Comparison of ENCODE assay signal across 8 cellular contexts in genomic region chr17:21042434-21043295, GRCh38. TPM values are rescaled to one million over a fixed set of nuclear protein-coding genes. Genes with fewer than 3 reads are reported as not detected.
DNase-seq lines count a peak whose midpoint lies in the region; ATAC-seq and TF ChIP-seq lines count a peak whose summit lies in the region.

Gene USP22 (minus strand): TSS chr17:21043011. CDS start chr17:21042835, 176 bp downstream.

- H3K36me3 Mint-ChIP-seq in T-helper 17 cell (ENCODE audit: low read depth): no peaks in the 10 kb centered on the region

- WGBS in right lobe of liver (ENCODE audit: insufficient coverage, low coverage, low lambda C conversion rate, missing lambda C conversion rate): 0% methylated on average over 19 of the region's 91 CpGs

- peak; percentile 43 for ATAC-seq in GM21367 (IDR thresholded peaks at IDR 0.05; ENCODE audit: unreplicated experiment)
- peak; percentile 23 for ATAC-seq in HG03575 (IDR thresholded peaks at IDR 0.05; ENCODE audit: extremely low read depth, insufficient number of reproducible peaks, low FRiP score, unreplicated experiment)
- ATAC-seq in T-helper 17 cell: peak; percentile 61
- ATAC-seq in right lobe of liver: peak; percentile 52 to 74 (median 68)

- peak within 1 kb of the TSS; percentile 90 to 100 for H3K9ac ChIP-seq in colonic mucosa (ENCODE audit: low read depth in 2 of 2, low read length in 2 of 2)

- H3K9me3 ChIP-seq in T-helper 17 cell (ENCODE audit: control insufficient read depth, low read length, poor library complexity, severe bottlenecking): no peaks in the 10 kb centered on the region
- H3K9me3 ChIP-seq in colonic mucosa: no peaks in the 10 kb centered on the region
- no peaks in the 10 kb centered on the region for H3K9me3 ChIP-seq in right lobe of liver

- H3K36me3 ChIP-seq in colonic mucosa: no peaks in the 10 kb centered on the region
- no peaks in the 10 kb centered on the region for H3K36me3 ChIP-seq in right lobe of liver

- no peaks in the 10 kb centered on the region for H3K27me3 Mint-ChIP-seq in T-helper 17 cell

- H3K27me3 ChIP-seq in colonic mucosa (no peaks in the 10 kb centered on the region), right lobe of liver (no peaks in the 10 kb centered on the region)

- intact Hi-C loops in colonic mucosa (cut with DNase I): loop anchor here (10.0 kb wide), 1 partner anchor 52 kb away; no protein-coding TSS in a partner anchor
- intact Hi-C loops in right lobe of liver (cut with DNase I): no loop called here

- TF ChIP-seq CTCF in colonic mucosa (IDR thresholded peaks at IDR 0.05) (no peak), right lobe of liver (IDR thresholded peaks at IDR 0.05) (no peak)

- peak within 1 kb of the TSS; percentile 97 for H3K4me3 Mint-ChIP-seq in T-helper 17 cell

- H3K4me1 Mint-ChIP-seq in T-helper 17 cell: peaks cover 15% of the 10 kb centered on the region

- peak within 1 kb of the TSS; percentile 87 for H3K27ac Mint-ChIP-seq in T-helper 17 cell

- peak; percentile 96 for TF ChIP-seq POLR2A in right lobe of liver (IDR thresholded peaks at IDR 0.05)

- peak; percentile 47 for DNase-seq in GDM1 (lab: John Stamatoyannopoulos, UW)
- peak in 1 of 3 donors; percentile 93 for DNase-seq in T-helper 17 cell
- peak; percentile 40 for DNase-seq in colonic mucosa
- DNase-seq in right lobe of liver: no peak
- DNase-seq in stimulated activated CD8-positive, alpha-beta memory T cell treated with anti-CD3 and anti-CD28 coated beads, Interleukin-15, amount 100 ng/mL, for 24 hours (ENCODE audit: low read depth): peak; percentile 82
- DNase-seq in SK-N-DZ (ENCODE audit: low spot score): no peak

- H3K4me1 ChIP-seq in colonic mucosa: peaks cover 7% of the 10 kb centered on the region
- peaks cover 0 to 22% (median 6%) of the 10 kb centered on the region in 4 donors for H3K4me1 ChIP-seq in right lobe of liver

- H3K27ac ChIP-seq in colonic mucosa: peak within 1 kb of the TSS; percentile 100
- peak within 1 kb of the TSS; percentile 100 for H3K27ac ChIP-seq in right lobe of liver

- H3K4me3 ChIP-seq in colonic mucosa (peak within 1 kb of the TSS; percentile 89), right lobe of liver (peak within 1 kb of the TSS; percentile 86 to 97 (median 95))

RNA-seq across cellular contexts. Expression of gene USP22, which starts in this region (rescaled TPM):
- total RNA-seq in T-helper 17 cell (100 to 1,000 TPM; 158 to 177 TPM), colonic mucosa (100 to 1,000 TPM; 174 to 190 TPM), right lobe of liver (10 to 100 TPM; 69.8 to 81.2 (median 77.7) TPM)
- 219 and 269 TPM in 2 replicates for polyA plus RNA-seq in SK-N-DZ (2014; cell fraction: cytosol; rRNA removed)
- polyA plus RNA-seq in SK-N-DZ (2014; cell fraction: nucleus; rRNA removed): 158 and 180 TPM in 2 replicates

Comparison
In these comparisons a context has a peak if more than half of its experiments do, and no peak if none do; other contexts are left out.
1. DNase-seq: peak in GDM1 (single experiment), colonic mucosa (single experiment) and stimulated activated CD8-positive, alpha-beta memory T cell treated with anti-CD3 and anti-CD28 coated beads, Interleukin-15, amount 100 ng/mL, for 24 hours (single experiment); none in right lobe of liver (0 of 3) and SK-N-DZ (single experiment).
2. Peak in every context shown above with its lines, with median percentiles within 50 percentile points of each other: ATAC-seq.